ENCODE assay signal across 19 cellular contexts in the genomic region with DNA sequence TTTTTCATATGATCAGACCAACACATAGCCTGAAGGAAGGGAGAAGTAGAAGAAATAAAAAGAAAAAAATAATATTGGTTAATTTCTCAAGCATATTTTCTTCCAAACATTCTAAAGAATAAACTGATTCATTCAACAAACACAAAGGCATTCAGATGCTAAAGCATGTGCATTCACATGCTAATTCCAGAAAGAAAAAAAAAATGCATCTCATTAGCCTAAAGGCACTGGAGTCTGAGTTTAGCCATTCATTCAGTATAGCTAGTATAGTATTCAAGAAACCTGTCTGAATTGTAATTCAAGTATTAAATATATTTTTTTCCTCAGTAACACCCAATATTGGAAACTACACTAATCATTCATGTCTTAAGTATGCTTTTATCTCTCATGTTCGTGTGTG.
A peak's percentile ranks its signal among the peaks of the same experiment; 100 is the strongest.
DNase-seq lines count a peak whose midpoint lies in the region; ATAC-seq and TF ChIP-seq lines count a peak whose summit lies in the region.
"Had no signal": no experiment of that assay in that cellular context is flagged by ENCODE, and none has a peak within 500 bp of the region (broad histone marks: within the 10 kb centered on the region; RNA-seq: fewer than 3 reads in every experiment).

No MANE protein-coding gene starts in this region.

- intact Hi-C loops in CD8-positive, alpha-beta T cell (cut with DNase I, micrococcal nuclease): loop anchor here in 1 of 2 experiments (10.0 kb wide), 1 partner anchor 668 kb away; no protein-coding TSS in a partner anchor

- peak overlapping the region; percentile 15 for H3K4me2 ChIP-seq in GM23338

- no peak overlapping the region for H3K4me3 ChIP-seq in GM23338
- no peak overlapping the region for H3K4me3 ChIP-seq in CD8-positive, alpha-beta T cell (ENCODE audit: low read depth, low read length)
- H3K4me3 ChIP-seq: Peyer's patch had no signal

- H3K9me3 ChIP-seq in CD8-positive, alpha-beta T cell (ENCODE audit: low read length): no peaks in the 10 kb centered on the region
- H3K9me3 ChIP-seq: Peyer's patch had no signal

- no peaks in the 10 kb centered on the region for H3K79me2 ChIP-seq in GM23338 (replicated peaks; ENCODE audit: insufficient read depth)

- H3K27ac Mint-ChIP-seq in GM23338: peak overlapping the region; percentile 92
- peak overlapping the region; percentile 96 for H3K27ac Mint-ChIP-seq in WTC11
- no peak overlapping the region for H3K27ac Mint-ChIP-seq in CD8-positive, alpha-beta T cell
- H3K27ac Mint-ChIP-seq: IgD-negative memory B cell had no signal

- peaks cover 2% of the 10 kb centered on the region; the same call in 1 of the 2 replicates for H3K9me2 ChIP-seq in GM23338 (ENCODE audit: insufficient read depth)

- no peaks in the 10 kb centered on the region for H4K20me1 ChIP-seq in GM23338 (replicated peaks; ENCODE audit: insufficient read depth)

- no peak overlapping the region for H2AFZ ChIP-seq in GM23338

- H3K4me1 ChIP-seq in GM23338 (ENCODE audit: insufficient read depth): peaks cover 22% of the 10 kb centered on the region
- no peaks in the 10 kb centered on the region for H3K4me1 ChIP-seq in CD8-positive, alpha-beta T cell (ENCODE audit: insufficient read depth, low read length)

- peaks cover 31% of the 10 kb centered on the region for H3K4me1 Mint-ChIP-seq in GM23338
- H3K4me1 Mint-ChIP-seq in WTC11: peaks cover 46% of the 10 kb centered on the region
- no peaks in the 10 kb centered on the region for H3K4me1 Mint-ChIP-seq in CD8-positive, alpha-beta T cell (ENCODE audit: low read depth)

- ATAC-seq in GM23338 (peak; percentile 79), WTC11 (peak; percentile 58), HG03045 (IDR thresholded peaks at IDR 0.05; ENCODE audit: unreplicated experiment) (no peak)
- ATAC-seq in CD8-positive, alpha-beta T cell: no peak

- H3K36me3 ChIP-seq in GM23338 (ENCODE audit: insufficient read depth): no peaks in the 10 kb centered on the region
- no peaks in the 10 kb centered on the region for H3K36me3 ChIP-seq in CD8-positive, alpha-beta T cell (ENCODE audit: insufficient read depth, low read length)
- H3K36me3 ChIP-seq: Peyer's patch had no signal

- H3K27me3 ChIP-seq in GM23338 (ENCODE audit: insufficient read depth): no peaks in the 10 kb centered on the region
- H3K27me3 ChIP-seq in CD8-positive, alpha-beta T cell (ENCODE audit: insufficient read depth, low read length): no peaks in the 10 kb centered on the region
- H3K27me3 ChIP-seq: Peyer's patch had no signal

- DNase-seq in GM23338 (ENCODE audit: low spot score) (peak; percentile 84), WTC11 (ENCODE audit: low spot score) (no peak), globus pallidus (ENCODE audit: low spot score) (peak; percentile 8), medulla oblongata (ENCODE audit: extremely low spot score) (peak; percentile 11), AML-193 (lab: John Stamatoyannopoulos, UW) (no peak), MV-4-11 (lab: John Stamatoyannopoulos, UW) (no peak)
- no peak for DNase-seq in CD8-positive, alpha-beta T cell
- DNase-seq: DMS53, GF-D8, NCI-H1105 treated with DMSO at 0.1 percent for 48 hours, NCI-H1694, NCI-H2081, NCI-H2171, NCI-H524 treated with DMSO at 0.1 percent for 48 hours, Peyer's patch had no signal

- peak overlapping the region; percentile 72 for H3K27ac ChIP-seq in GM23338 (ENCODE audit: low read depth)
- no peak overlapping the region for H3K27ac ChIP-seq in CD8-positive, alpha-beta T cell (ENCODE audit: low read depth, low read length)
- H3K27ac ChIP-seq: C4-2B, HL-60, Peyer's patch had no signal

- TF ChIP-seq CTCF in GM23338 (conservative IDR thresholded peaks at IDR 0.05; ENCODE audit: low read depth in 2 of 2): no peak
- TF ChIP-seq CTCF in WTC11 (IDR thresholded peaks at IDR 0.05): no peak
- no peak for TF ChIP-seq CTCF in CD8-positive, alpha-beta T cell (IDR thresholded peaks at IDR 0.05)

- H3K36me3 Mint-ChIP-seq in GM23338 (ENCODE audit: low read depth) (no peaks in the 10 kb centered on the region; the same call in 1 of the 3 replicates), WTC11 (peaks cover 9% of the 10 kb centered on the region; the same call in 1 of the 2 replicates)
- H3K36me3 Mint-ChIP-seq in CD8-positive, alpha-beta T cell: no peaks in the 10 kb centered on the region
- H3K36me3 Mint-ChIP-seq: IgD-negative memory B cell had no signal

- peaks cover 4% of the 10 kb centered on the region for H3K27me3 Mint-ChIP-seq in GM23338 (ENCODE audit: insufficient read depth, low read depth, poor library complexity)
- H3K27me3 Mint-ChIP-seq in WTC11 (ENCODE audit: low read depth): no peaks in the 10 kb centered on the region
- peaks cover 4% of the 10 kb centered on the region for H3K27me3 Mint-ChIP-seq in CD8-positive, alpha-beta T cell (ENCODE audit: low read depth)
- H3K27me3 Mint-ChIP-seq: IgD-negative memory B cell had no signal

- CTCF ChIA-PET in WTC11 (lab: Charles Lee): interaction anchor here (1.0 kb wide), 2 partner anchors 45 to 61 kb away, joined by 3 read pairs; no protein-coding TSS in a partner anchor
- CTCF ChIA-PET in CD8-positive, alpha-beta T cell (lab: Charles Lee): interaction anchor here (1.8 kb wide), 1 partner anchor 42 kb away, joined by 3 read pairs; no protein-coding TSS in a partner anchor

- POLR2A ChIA-PET in WTC11 (lab: Charles Lee): interaction anchor here (1.5 to 2.9 kb wide), 3 partner anchors 41 to 63 kb away, joined by 5 to 21 read pairs (median 20); a partner anchor contains a TSS
- POLR2A ChIA-PET in CD8-positive, alpha-beta T cell (lab: Charles Lee): no interaction called here

- H3K4me3 Mint-ChIP-seq in GM23338 (no peak overlapping the region; the same call in 2 of the 3 replicates), WTC11 (peak overlapping the region; percentile 49)
- H3K4me3 Mint-ChIP-seq in CD8-positive, alpha-beta T cell: no peak overlapping the region

- H3K9me3 Mint-ChIP-seq in GM23338: no peaks in the 10 kb centered on the region; the same call in 2 of the 3 replicates
- peaks cover 15% of the 10 kb centered on the region for H3K9me3 Mint-ChIP-seq in WTC11
- H3K9me3 Mint-ChIP-seq in CD8-positive, alpha-beta T cell: no peaks in the 10 kb centered on the region
- H3K9me3 Mint-ChIP-seq: IgD-negative memory B cell had no signal

- H3F3A ChIP-seq in GM23338 (replicated peaks; ENCODE audit: low read depth): no peaks in the 10 kb centered on the region

TF ChIP-seq in GM23338, 12 proteins besides CTCF, POLR2A, EP300 and RAD21:
- peak; percentile 39; the same call in 1 of the 2 replicates for TF ChIP-seq NANOG (IDR thresholded peaks at IDR 0.05; ENCODE audit: borderline replicate concordance)
- TF ChIP-seq EZH2 (IDR thresholded peaks at IDR 0.05; ENCODE audit: low read depth, unreplicated experiment): no peak
TF ChIP-seq in GM23338: peak in this region for 1.

TF ChIP-seq in WTC11, 78 proteins besides CTCF, POLR2A, EP300 and RAD21 (continues in another document):
- TF ChIP-seq, protein P1, sequence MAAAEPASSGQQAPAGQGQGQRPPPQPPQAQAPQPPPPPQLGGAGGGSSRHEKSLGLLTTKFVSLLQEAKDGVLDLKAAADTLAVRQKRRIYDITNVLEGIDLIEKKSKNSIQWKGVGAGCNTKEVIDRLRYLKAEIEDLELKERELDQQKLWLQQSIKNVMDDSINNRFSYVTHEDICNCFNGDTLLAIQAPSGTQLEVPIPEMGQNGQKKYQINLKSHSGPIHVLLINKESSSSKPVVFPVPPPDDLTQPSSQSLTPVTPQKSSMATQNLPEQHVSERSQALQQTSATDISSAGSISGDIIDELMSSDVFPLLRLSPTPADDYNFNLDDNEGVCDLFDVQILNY (CRISPR knock-in tag; IDR thresholded peaks at IDR 0.05): no peak
- TF ChIP-seq, protein P2, sequence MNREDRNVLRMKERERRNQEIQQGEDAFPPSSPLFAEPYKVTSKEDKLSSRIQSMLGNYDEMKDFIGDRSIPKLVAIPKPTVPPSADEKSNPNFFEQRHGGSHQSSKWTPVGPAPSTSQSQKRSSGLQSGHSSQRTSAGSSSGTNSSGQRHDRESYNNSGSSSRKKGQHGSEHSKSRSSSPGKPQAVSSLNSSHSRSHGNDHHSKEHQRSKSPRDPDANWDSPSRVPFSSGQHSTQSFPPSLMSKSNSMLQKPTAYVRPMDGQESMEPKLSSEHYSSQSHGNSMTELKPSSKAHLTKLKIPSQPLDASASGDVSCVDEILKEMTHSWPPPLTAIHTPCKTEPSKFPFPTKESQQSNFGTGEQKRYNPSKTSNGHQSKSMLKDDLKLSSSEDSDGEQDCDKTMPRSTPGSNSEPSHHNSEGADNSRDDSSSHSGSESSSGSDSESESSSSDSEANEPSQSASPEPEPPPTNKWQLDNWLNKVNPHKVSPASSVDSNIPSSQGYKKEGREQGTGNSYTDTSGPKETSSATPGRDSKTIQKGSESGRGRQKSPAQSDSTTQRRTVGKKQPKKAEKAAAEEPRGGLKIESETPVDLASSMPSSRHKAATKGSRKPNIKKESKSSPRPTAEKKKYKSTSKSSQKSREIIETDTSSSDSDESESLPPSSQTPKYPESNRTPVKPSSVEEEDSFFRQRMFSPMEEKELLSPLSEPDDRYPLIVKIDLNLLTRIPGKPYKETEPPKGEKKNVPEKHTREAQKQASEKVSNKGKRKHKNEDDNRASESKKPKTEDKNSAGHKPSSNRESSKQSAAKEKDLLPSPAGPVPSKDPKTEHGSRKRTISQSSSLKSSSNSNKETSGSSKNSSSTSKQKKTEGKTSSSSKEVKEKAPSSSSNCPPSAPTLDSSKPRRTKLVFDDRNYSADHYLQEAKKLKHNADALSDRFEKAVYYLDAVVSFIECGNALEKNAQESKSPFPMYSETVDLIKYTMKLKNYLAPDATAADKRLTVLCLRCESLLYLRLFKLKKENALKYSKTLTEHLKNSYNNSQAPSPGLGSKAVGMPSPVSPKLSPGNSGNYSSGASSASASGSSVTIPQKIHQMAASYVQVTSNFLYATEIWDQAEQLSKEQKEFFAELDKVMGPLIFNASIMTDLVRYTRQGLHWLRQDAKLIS (CRISPR knock-in tag; IDR thresholded peaks at IDR 0.05; ENCODE audit: borderline replicate concordance): no peak
- TF ChIP-seq, protein P3, sequence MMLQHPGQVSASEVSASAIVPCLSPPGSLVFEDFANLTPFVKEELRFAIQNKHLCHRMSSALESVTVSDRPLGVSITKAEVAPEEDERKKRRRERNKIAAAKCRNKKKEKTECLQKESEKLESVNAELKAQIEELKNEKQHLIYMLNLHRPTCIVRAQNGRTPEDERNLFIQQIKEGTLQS (CRISPR knock-in tag; conservative IDR thresholded peaks at IDR 0.05): no peak
- TF ChIP-seq OVOL2 (CRISPR knock-in tag; IDR thresholded peaks at IDR 0.05; ENCODE audit: borderline replicate concordance) (no peak), ATF1 (CRISPR knock-in tag; IDR thresholded peaks at IDR 0.05) (no peak)
- TF ChIP-seq, protein P4, sequence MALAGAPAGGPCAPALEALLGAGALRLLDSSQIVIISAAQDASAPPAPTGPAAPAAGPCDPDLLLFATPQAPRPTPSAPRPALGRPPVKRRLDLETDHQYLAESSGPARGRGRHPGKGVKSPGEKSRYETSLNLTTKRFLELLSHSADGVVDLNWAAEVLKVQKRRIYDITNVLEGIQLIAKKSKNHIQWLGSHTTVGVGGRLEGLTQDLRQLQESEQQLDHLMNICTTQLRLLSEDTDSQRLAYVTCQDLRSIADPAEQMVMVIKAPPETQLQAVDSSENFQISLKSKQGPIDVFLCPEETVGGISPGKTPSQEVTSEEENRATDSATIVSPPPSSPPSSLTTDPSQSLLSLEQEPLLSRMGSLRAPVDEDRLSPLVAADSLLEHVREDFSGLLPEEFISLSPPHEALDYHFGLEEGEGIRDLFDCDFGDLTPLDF (CRISPR knock-in tag; IDR thresholded peaks at IDR 0.05): no peak

Comparison
In these comparisons a context has a peak if more than half of its experiments do, and no peak if none do; other contexts are left out.
1. ATAC-seq: peak in GM23338 (single experiment) and WTC11 (single experiment); none in HG03045 (single experiment) and CD8-positive, alpha-beta T cell (single experiment).
2. DNase-seq: peak in GM23338 (single experiment), globus pallidus (single experiment) and medulla oblongata (single experiment); none in WTC11 (single experiment), AML-193 (0 of 2), MV-4-11 (single experiment) and CD8-positive, alpha-beta T cell (0 of 7).